1 cellular context compared by ENCODE assay signal in genomic region chr1:169586395-169587255, GRCh38.
TF ChIP-seq lines count a peak whose summit lies in the region.

Gene F5 (minus strand): TSS chr1:169586481. CDS start chr1:169586386, 95 bp downstream.

TF ChIP-seq in HepG2, 621 proteins besides CTCF, POLR2A, EP300 and RAD21 (continued from another document and continues in another):
- peak; percentile 58; the same call in 1 of the 2 replicates for TF ChIP-seq ZBTB43 (CRISPR knock-in tag; conservative IDR thresholded peaks at IDR 0.05)
- no peak for TF ChIP-seq SP2 (CRISPR knock-in tag; IDR thresholded peaks at IDR 0.05)
- TF ChIP-seq IRX3 (CRISPR knock-in tag; IDR thresholded peaks at IDR 0.05; ENCODE audit: borderline replicate concordance, low read depth): no peak
- no peak for TF ChIP-seq ZNF609 (CRISPR knock-in tag; IDR thresholded peaks at IDR 0.05; ENCODE audit: borderline replicate concordance)
- TF ChIP-seq MAFG (CRISPR knock-in tag; IDR thresholded peaks at IDR 0.05): no peak
- no peak for TF ChIP-seq PRDM4 (CRISPR knock-in tag; IDR thresholded peaks at IDR 0.05; ENCODE audit: borderline replicate concordance)
- TF ChIP-seq CC2D1A (CRISPR knock-in tag; IDR thresholded peaks at IDR 0.05): no peak
- TF ChIP-seq CSRNP2 (CRISPR knock-in tag; conservative IDR thresholded peaks at IDR 0.05; ENCODE audit: low read depth): 0 out of 2 replicates have a peak, but pooled peaks have one; percentile 39
- TF ChIP-seq ZBTB39 (CRISPR knock-in tag; IDR thresholded peaks at IDR 0.05): no peak
- peak; percentile 63; the same call in 1 of the 2 replicates for TF ChIP-seq CREB3 (CRISPR knock-in tag; IDR thresholded peaks at IDR 0.05)
- TF ChIP-seq HOXA5 (CRISPR knock-in tag; IDR thresholded peaks at IDR 0.05): peak; percentile 87; the same call in 1 of the 2 replicates
- peak; percentile 89 for TF ChIP-seq ZFY (CRISPR knock-in tag; IDR thresholded peaks at IDR 0.05)
- no peak for TF ChIP-seq TBP (CRISPR knock-in tag; IDR thresholded peaks at IDR 0.05)
- no peak for TF ChIP-seq ZNF720 (CRISPR knock-in tag; IDR thresholded peaks at IDR 0.05)
- peak; percentile 82 for TF ChIP-seq ARID4A (CRISPR knock-in tag; IDR thresholded peaks at IDR 0.05; ENCODE audit: borderline replicate concordance)
- TF ChIP-seq BCL3 (CRISPR knock-in tag; IDR thresholded peaks at IDR 0.05): peak; percentile 30; the same call in 1 of the 2 replicates
- no peak for TF ChIP-seq ZNF549 (CRISPR knock-in tag; IDR thresholded peaks at IDR 0.05)
- TF ChIP-seq CBX5 (CRISPR knock-in tag; IDR thresholded peaks at IDR 0.05; ENCODE audit: borderline replicate concordance): peak; percentile 91; the same call in 1 of the 2 replicates
- TF ChIP-seq SNAPC2 (CRISPR knock-in tag; IDR thresholded peaks at IDR 0.05): no peak; the same call in 1 of the 2 replicates
- TF ChIP-seq THRA (CRISPR knock-in tag; IDR thresholded peaks at IDR 0.05; ENCODE audit: borderline replicate concordance): 0 out of 2 replicates have a peak, but pooled peaks have one; percentile 36
- 0 out of 2 replicates have a peak, but pooled peaks have one; percentile 24 for TF ChIP-seq TEF (CRISPR knock-in tag; IDR thresholded peaks at IDR 0.05)
- peak in 1 of 2 experiments; percentile 57; a peak in 2 of 4 replicates for TF ChIP-seq ATF4 (CRISPR knock-in tag; IDR thresholded peaks at IDR 0.05)
- TF ChIP-seq GMEB1 (CRISPR knock-in tag; IDR thresholded peaks at IDR 0.05; ENCODE audit: borderline replicate concordance): no peak
- no peak for TF ChIP-seq ZNF703 (CRISPR knock-in tag; IDR thresholded peaks at IDR 0.05; ENCODE audit: borderline replicate concordance)
- peak; percentile 51 for TF ChIP-seq ZNF335 (CRISPR knock-in tag; IDR thresholded peaks at IDR 0.05)
- TF ChIP-seq NCOA1 (CRISPR knock-in tag; IDR thresholded peaks at IDR 0.05): no peak
- TF ChIP-seq ZKSCAN5 (CRISPR knock-in tag; IDR thresholded peaks at IDR 0.05): no peak
